In the genomic region with DNA sequence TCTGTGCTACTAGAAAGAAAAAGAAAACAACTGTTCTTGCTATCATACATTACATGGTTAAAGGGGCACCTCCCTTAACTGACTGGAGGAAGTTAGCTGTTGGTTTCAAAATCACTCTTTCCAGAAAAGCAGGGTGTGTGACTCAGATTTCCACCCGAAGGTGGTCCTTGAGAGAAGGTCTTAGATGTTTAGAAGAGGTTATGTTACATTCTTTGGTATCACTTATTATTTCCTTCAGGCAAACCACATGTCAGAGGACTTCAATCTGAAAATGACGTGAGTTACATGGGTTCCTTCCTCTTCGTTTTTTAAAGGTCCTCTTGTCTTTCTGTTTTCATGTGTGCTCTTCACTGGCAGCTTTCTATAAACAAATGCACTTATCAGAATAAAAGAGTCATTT, we compare ENCODE assay signal across 10 cellular contexts.
DNase-seq lines count a peak whose midpoint lies in the region; ATAC-seq and TF ChIP-seq lines count a peak whose summit lies in the region.
"Had no signal": no experiment of that assay in that cellular context is flagged by ENCODE, and none has a peak within 500 bp of the region (broad histone marks: within the 10 kb centered on the region; RNA-seq: fewer than 3 reads in every experiment).

No MANE protein-coding gene starts in this region.

- no peaks in the 10 kb centered on the region for H3K4me1 ChIP-seq in lung (ENCODE audit: control insufficient read depth in 2 of 2, insufficient read depth in 2 of 2, low read length in 2 of 2)

- ATAC-seq in HG03457 (IDR thresholded peaks at IDR 0.05; ENCODE audit: unreplicated experiment) (peak; percentile 74), lung (ENCODE audit: insufficient read depth, low FRiP score) (peak; percentile 63)

- H3K9me3 ChIP-seq in lung (ENCODE audit: control insufficient read depth in 2 of 2, insufficient read depth in 1 of 2, low read length in 1 of 2): no peaks in the 10 kb centered on the region
- H3K9me3 ChIP-seq: thoracic aorta had no signal

- DNase-seq in NK-92 treated with Interleukin-12 subunit alpha and Interleukin-12 subunit beta, amount 100 ng/mL, for 24 hours (lab: John Stamatoyannopoulos, UW): peak; percentile 47
- DNase-seq in NK-92 (lab: John Stamatoyannopoulos, UW; ENCODE audit: unreplicated experiment) (no peak), lung (ENCODE audit: low spot score) (no peak), EL (no peak), H4 (ENCODE audit: low spot score) (no peak), NCI-H146 (lab: John Stamatoyannopoulos, UW) (no peak)
- peak; percentile 45 to 59 for DNase-seq in activated CD4-positive, alpha-beta T cell treated with anti-CD3 and anti-CD28 coated beads, Interleukin-2, amount 50 U/mL, for 48 hours

- WGBS in lung, 2 donors: 0 to 6% methylated on average over 3 of the region's 3 CpGs

- H3K27ac ChIP-seq in lung (ENCODE audit: low read depth in 1 of 2, low read length in 1 of 2): no peak overlapping the region
- H3K27ac ChIP-seq: 22Rv1, thoracic aorta had no signal

- H3K4me3 ChIP-seq in lung: no peak overlapping the region
- H3K4me3 ChIP-seq: thoracic aorta had no signal

- H3K36me3 ChIP-seq in lung (ENCODE audit: control insufficient read depth in 2 of 2, insufficient read depth in 2 of 2, low read length in 2 of 2): no peaks in the 10 kb centered on the region
- H3K36me3 ChIP-seq: thoracic aorta had no signal

- no peak for TF ChIP-seq CTCF in lung (IDR thresholded peaks at IDR 0.05; ENCODE audit: control extremely low read depth, extremely low read depth)

- H3K27me3 ChIP-seq in lung (ENCODE audit: control insufficient read depth, insufficient read depth): no peaks in the 10 kb centered on the region

Comparison
In these comparisons a context has a peak if more than half of its experiments do, and no peak if none do; other contexts are left out.
1. DNase-seq: peak in NK-92 treated with Interleukin-12 subunit alpha and Interleukin-12 subunit beta, amount 100 ng/mL, for 24 hours (single experiment) and activated CD4-positive, alpha-beta T cell treated with anti-CD3 and anti-CD28 coated beads, Interleukin-2, amount 50 U/mL, for 48 hours (2 of 2); none in NK-92 (single experiment), lung (single experiment), EL (single experiment), H4 (single experiment) and NCI-H146 (single experiment).